ENCODE assay signal across 8 cellular contexts in genomic region chr4:184538023-184538599, GRCh38.
DNase-seq lines count a peak whose midpoint lies in the region; ATAC-seq and TF ChIP-seq lines count a peak whose summit lies in the region.

No MANE protein-coding gene starts in this region.

- H3K27me3 ChIP-seq in BE2C, result no peaks in the 10 kb centered on the region
- H3K27me3 ChIP-seq in duodenal mucosa (ENCODE audit: control insufficient read depth in 1 of 2, insufficient read depth in 2 of 2, low read length in 2 of 2), result no peaks in the 10 kb centered on the region
- H3K27me3 ChIP-seq in lower lobe of right lung (ENCODE audit: low read depth), result no peaks in the 10 kb centered on the region

- DNase-seq in BE2C (peak; percentile 81), GM19238 (ENCODE audit: insufficient read length, low spot score) (peak; percentile 44), NCI-H526 treated with DMSO at 0.1 percent for 48 hours (lab: John Stamatoyannopoulos, UW) (peak; percentile 54), lower lobe of right lung (peak; percentile 89)
- peak; percentile 16 to 48 for DNase-seq in activated CD4-positive, alpha-beta T cell treated with anti-CD3 and anti-CD28 coated beads, Interleukin-2, amount 50 U/mL, for 24 hours (ENCODE audit: low read depth in 1 of 2, low spot score in 1 of 2)
- peak; percentile 16 to 39 (median 18) for DNase-seq in stimulated activated CD4-positive, alpha-beta T cell treated with anti-CD3 and anti-CD28 coated beads, TNF-alpha, amount 100 ng/mL, for 1 hour (ENCODE audit: low read depth in 3 of 3, low spot score in 1 of 3)

- ATAC-seq in HG03439 (IDR thresholded peaks at IDR 0.05; ENCODE audit: unreplicated experiment), result peak; percentile 44
- peak; percentile 94 to 95 for ATAC-seq in lower lobe of right lung

- H3K4me3 ChIP-seq in BE2C (ENCODE audit: low read depth, low read length) (peak overlapping the region; percentile 89), duodenal mucosa (ENCODE audit: low read depth in 1 of 2, low read length in 2 of 2) (peak overlapping the region; percentile 73 to 84), lower lobe of right lung (peak overlapping the region; percentile 70)

- no peaks in the 10 kb centered on the region for H3K36me3 ChIP-seq in BE2C
- H3K36me3 ChIP-seq in duodenal mucosa (ENCODE audit: control insufficient read depth in 1 of 2, insufficient read depth in 2 of 2, low read length in 2 of 2), result no peaks in the 10 kb centered on the region
- no peaks in the 10 kb centered on the region for H3K36me3 ChIP-seq in lower lobe of right lung

- intact Hi-C loops in lower lobe of right lung (cut with DNase I), result loop anchor here (5.0 kb wide), 1 partner anchor 276 kb away; no protein-coding TSS in a partner anchor

- peak overlapping the region; percentile 85 to 96 for H3K9ac ChIP-seq in duodenal mucosa (ENCODE audit: low read depth in 1 of 2, low read length in 2 of 2)

- TF ChIP-seq CTCF in BE2C (IDR thresholded peaks at IDR 0.05; ENCODE audit: low read depth, low read length), result peak; percentile 81
- peak; percentile 62 for TF ChIP-seq CTCF in lower lobe of right lung (IDR thresholded peaks at IDR 0.05)

- H3K4me1 ChIP-seq in BE2C (no peaks in the 10 kb centered on the region), duodenal mucosa (ENCODE audit: control insufficient read depth in 1 of 2, insufficient read depth in 2 of 2, low read length in 2 of 2) (peaks cover 8 to 12% of the 10 kb centered on the region in 2 donors), lower lobe of right lung (peaks cover 30% of the 10 kb centered on the region)

- H3K27ac ChIP-seq in duodenal mucosa (ENCODE audit: low read depth, low read length) (peak overlapping the region; percentile 82), lower lobe of right lung (peak overlapping the region; percentile 96)

- H3K9me3 ChIP-seq in BE2C (no peaks in the 10 kb centered on the region), duodenal mucosa (ENCODE audit: control insufficient read depth in 1 of 2, low read length in 2 of 2) (no peaks in the 10 kb centered on the region), lower lobe of right lung (no peaks in the 10 kb centered on the region)

Comparison
In these comparisons a context has a peak if more than half of its experiments do, and no peak if none do; other contexts are left out.
1. Peak in every context shown above with its lines: DNase-seq, ATAC-seq, H3K4me3 ChIP-seq and H3K27ac ChIP-seq.
2. DNase-seq: peak in every context shown above with its lines; median percentile 89 in lower lobe of right lung; 81 in BE2C; 54 in NCI-H526 treated with DMSO at 0.1 percent for 48 hours; 44 in GM19238; 32 in activated CD4-positive, alpha-beta T cell treated with anti-CD3 and anti-CD28 coated beads, Interleukin-2, amount 50 U/mL, for 24 hours; 18 in stimulated activated CD4-positive, alpha-beta T cell treated with anti-CD3 and anti-CD28 coated beads, TNF-alpha, amount 100 ng/mL, for 1 hour.